ENCODE assay signal across 8 cellular contexts in genomic region chr1:23529146-23530088, GRCh38. TPM values are rescaled to one million over a fixed set of nuclear protein-coding genes. Genes with fewer than 3 reads are reported as not detected.
DNase-seq lines count a peak whose midpoint lies in the region; ATAC-seq lines count a peak whose summit lies in the region.

No MANE protein-coding gene starts in this region.

- intact Hi-C loops in activated CD4-positive, alpha-beta T cell treated with anti-CD3 and anti-CD28 coated beads for 36 hours (cut with DNase I, micrococcal nuclease): loop anchor here in 1 of 2 experiments (2.0 to 10.0 kb wide), 3 partner anchors 161 to 425 kb away; partner anchors contain the start of genes ELOA and RPL11

- H3K36me3 ChIP-seq in NT2/D1 (ENCODE audit: insufficient read depth, insufficient read length, low read length): no peaks in the 10 kb centered on the region

- peak overlapping the region; percentile 86 for H3K9ac ChIP-seq in NT2/D1 (ENCODE audit: insufficient read length, low read depth)

- POLR2A ChIA-PET in activated CD4-positive, alpha-beta T cell treated with anti-CD3 and anti-CD28 coated beads for 36 hours (lab: Charles Lee): interaction anchor here (0.6 to 2.2 kb wide), 9 partner anchors 10 to 185 kb away, joined by 3 to 8 read pairs (median 3); partner anchors contain the start of gene HNRNPR

- H3K4me1 ChIP-seq in NT2/D1 (ENCODE audit: insufficient read depth, insufficient read length): peaks cover 16% of the 10 kb centered on the region

- H3K4me3 ChIP-seq in NT2/D1 (ENCODE audit: insufficient read length, low read depth): peak overlapping the region; percentile 60

- peaks cover 82% of the 10 kb centered on the region for H3K4me1 Mint-ChIP-seq in activated CD4-positive, alpha-beta T cell treated with anti-CD3 and anti-CD28 coated beads for 36 hours
- peaks cover 75 to 76% of the 10 kb centered on the region in 2 donors for H3K4me1 Mint-ChIP-seq in effector memory CD8-positive, alpha-beta T cell (ENCODE audit: low read depth in 2 of 2)
- peaks cover 86% of the 10 kb centered on the region for H3K4me1 Mint-ChIP-seq in stimulated activated effector memory CD8-positive, alpha-beta T cell treated with anti-CD3 and anti-CD28 coated beads, Interleukin-12 subunit alpha, Interleukin-12 subunit beta, amount 100 ng/mL, for 72 hours

- CTCF ChIA-PET in activated CD4-positive, alpha-beta T cell treated with anti-CD3 and anti-CD28 coated beads for 36 hours (lab: Charles Lee): interaction anchor here (0.6 to 9.3 kb wide), 13 partner anchors 8 to 312 kb away, joined by 3 to 82 read pairs (median 4); partner anchors contain the start of gene HTR1D

- no peak for ATAC-seq in activated CD4-positive, alpha-beta T cell treated with anti-CD3 and anti-CD28 coated beads for 36 hours
- no peak for ATAC-seq in effector memory CD8-positive, alpha-beta T cell (replicated peaks)
- no peak for ATAC-seq in stimulated activated effector memory CD8-positive, alpha-beta T cell treated with anti-CD3 and anti-CD28 coated beads, Interleukin-12 subunit alpha, Interleukin-12 subunit beta, amount 100 ng/mL, for 72 hours

- peaks cover 28% of the 10 kb centered on the region for H3K36me3 Mint-ChIP-seq in activated CD4-positive, alpha-beta T cell treated with anti-CD3 and anti-CD28 coated beads for 36 hours (ENCODE audit: low read depth)
- peaks cover 10% of the 10 kb centered on the region for H3K36me3 Mint-ChIP-seq in effector memory CD8-positive, alpha-beta T cell (ENCODE audit: insufficient read depth)
- peaks cover 34% of the 10 kb centered on the region for H3K36me3 Mint-ChIP-seq in stimulated activated effector memory CD8-positive, alpha-beta T cell treated with anti-CD3 and anti-CD28 coated beads, Interleukin-12 subunit alpha, Interleukin-12 subunit beta, amount 100 ng/mL, for 72 hours

- H3K9me3 ChIP-seq in NT2/D1 (ENCODE audit: insufficient read depth, low read length): no peaks in the 10 kb centered on the region

- peaks cover 19% of the 10 kb centered on the region for H3K27me3 ChIP-seq in NT2/D1 (ENCODE audit: insufficient read depth, insufficient read length)

- peak overlapping the region; percentile 84 for H3K4me3 Mint-ChIP-seq in activated CD4-positive, alpha-beta T cell treated with anti-CD3 and anti-CD28 coated beads for 36 hours
- H3K4me3 Mint-ChIP-seq in effector memory CD8-positive, alpha-beta T cell: peak overlapping the region; percentile 70 to 81
- peak overlapping the region; percentile 83 for H3K4me3 Mint-ChIP-seq in stimulated activated effector memory CD8-positive, alpha-beta T cell treated with anti-CD3 and anti-CD28 coated beads, Interleukin-12 subunit alpha, Interleukin-12 subunit beta, amount 100 ng/mL, for 72 hours

- no peaks in the 10 kb centered on the region for H3K27me3 Mint-ChIP-seq in activated CD4-positive, alpha-beta T cell treated with anti-CD3 and anti-CD28 coated beads for 36 hours
- H3K27me3 Mint-ChIP-seq in effector memory CD8-positive, alpha-beta T cell: no peaks in the 10 kb centered on the region

- H3K9me3 Mint-ChIP-seq in activated CD4-positive, alpha-beta T cell treated with anti-CD3 and anti-CD28 coated beads for 36 hours (ENCODE audit: low read depth): no peaks in the 10 kb centered on the region
- H3K9me3 Mint-ChIP-seq in effector memory CD8-positive, alpha-beta T cell: no peaks in the 10 kb centered on the region
- H3K9me3 Mint-ChIP-seq in stimulated activated effector memory CD8-positive, alpha-beta T cell treated with anti-CD3 and anti-CD28 coated beads, Interleukin-12 subunit alpha, Interleukin-12 subunit beta, amount 100 ng/mL, for 72 hours: no peaks in the 10 kb centered on the region

- peak overlapping the region; percentile 65 for H3K27ac Mint-ChIP-seq in activated CD4-positive, alpha-beta T cell treated with anti-CD3 and anti-CD28 coated beads for 36 hours
- H3K27ac Mint-ChIP-seq in effector memory CD8-positive, alpha-beta T cell: peak overlapping the region; percentile 90 to 98
- H3K27ac Mint-ChIP-seq in stimulated activated effector memory CD8-positive, alpha-beta T cell treated with anti-CD3 and anti-CD28 coated beads, Interleukin-12 subunit alpha, Interleukin-12 subunit beta, amount 100 ng/mL, for 72 hours: peak overlapping the region; percentile 69

- DNase-seq in activated CD4-positive, alpha-beta T cell treated with anti-CD3 and anti-CD28 coated beads for 36 hours: peak; percentile 46
- DNase-seq in activated CD4-positive, alpha-beta T cell treated with anti-CD3 and anti-CD28 coated beads for 1 hour: no peak
- DNase-seq in NT2/D1 (ENCODE audit: low read depth, low spot score) (no peak), NCI-H2171 treated with DMSO at 0.1 percent for 48 hours (lab: John Stamatoyannopoulos, UW) (no peak), HCEC 1CT (no peak), kidney glomerular epithelial cell (lab: John Stamatoyannopoulos, UW) (no peak)
- no peak for DNase-seq in effector memory CD8-positive, alpha-beta T cell
- no peak for DNase-seq in stimulated activated effector memory CD8-positive, alpha-beta T cell treated with anti-CD3 and anti-CD28 coated beads, Interleukin-12 subunit alpha, Interleukin-12 subunit beta, amount 100 ng/mL, for 72 hours (ENCODE audit: low spot score in 2 of 2)

RNA-seq across cellular contexts. Expression of gene E2F2, which starts 1.6 kb away (rescaled TPM):
- total RNA-seq in activated CD4-positive, alpha-beta T cell treated with anti-CD3 and anti-CD28 coated beads for 36 hours: 10 to 100 TPM; 25.0 to 32.0 TPM

RNA-seq across cellular contexts. Expression of gene ID3, which starts 29.9 kb away (rescaled TPM):
- 10 to 100 TPM; 42.6 to 43.9 TPM for total RNA-seq in activated CD4-positive, alpha-beta T cell treated with anti-CD3 and anti-CD28 coated beads for 36 hours

RNA-seq across cellular contexts. Expression of gene ASAP3, which starts 45.4 kb away (rescaled TPM):
- total RNA-seq in activated CD4-positive, alpha-beta T cell treated with anti-CD3 and anti-CD28 coated beads for 36 hours: under 1 TPM; 0.37 to 0.57 TPM
